8 cellular contexts compared by ENCODE assay signal in the genomic region with DNA sequence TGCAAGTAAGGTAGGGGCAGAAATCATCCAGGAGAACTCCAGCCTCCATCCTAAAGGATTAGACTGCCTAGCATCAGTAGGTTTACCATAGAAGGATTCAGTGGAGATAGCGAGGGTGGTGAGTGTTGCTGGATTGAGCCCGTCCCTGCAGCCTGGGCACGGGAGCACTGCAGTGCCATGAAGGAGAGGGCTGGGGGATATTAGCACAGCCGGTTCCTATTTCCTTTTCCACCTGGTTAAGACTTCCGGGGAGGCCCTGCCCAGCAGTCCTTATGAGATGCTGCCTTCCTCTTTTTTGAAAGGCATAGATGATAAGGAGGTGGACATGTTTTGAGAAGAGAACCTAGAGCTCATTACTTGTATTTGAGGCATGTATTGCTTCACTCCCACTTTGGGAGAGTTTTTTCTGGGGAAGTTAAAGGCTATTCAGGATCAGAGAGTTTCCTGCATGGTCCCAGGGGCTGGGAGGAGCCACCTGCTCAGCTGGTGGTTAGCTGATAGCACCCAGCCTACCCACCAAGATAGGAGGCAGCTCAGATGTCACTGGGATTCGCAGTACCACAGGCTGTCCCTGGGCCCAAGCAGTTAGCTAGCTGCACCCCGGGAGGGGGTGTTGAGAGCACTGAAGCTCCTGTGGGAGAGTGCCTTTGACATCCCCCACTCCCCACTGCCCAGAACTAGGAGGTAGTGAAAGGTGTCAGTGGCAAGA. TPM values are rescaled to one million over a fixed set of nuclear protein-coding genes. Genes with fewer than 3 reads are reported as not detected.
DNase-seq lines count a peak whose midpoint lies in the region; ATAC-seq and TF ChIP-seq lines count a peak whose summit lies in the region.

No MANE protein-coding gene starts in this region.

- H2AFZ ChIP-seq in mammary epithelial cell (ENCODE audit: low read depth, low read length), result no peak overlapping the region

- peaks cover 67% of the 10 kb centered on the region for H3K4me1 ChIP-seq in A673 (ENCODE audit: insufficient read depth, low read length, poor library complexity, severe bottlenecking)
- H3K4me1 ChIP-seq in mammary epithelial cell (ENCODE audit: insufficient read depth, low read length), result peaks cover 97% of the 10 kb centered on the region
- H3K4me1 ChIP-seq in mucosa of rectum (ENCODE audit: control insufficient read depth in 2 of 2, insufficient read depth in 2 of 2, low read length in 2 of 2), result peaks cover 89 to 95% of the 10 kb centered on the region in 2 donors

- peaks cover 98% of the 10 kb centered on the region for H3K79me2 ChIP-seq in mammary epithelial cell (ENCODE audit: insufficient read depth, low read length)

- dilution Hi-C loops in mammary epithelial cell (cut with HindIII; ENCODE audit: low sequenced_read_pairs), result no loop called here

- CTCF ChIA-PET in A673 (lab: Charles Lee), result interaction anchor here (0.5 kb wide), 1 partner anchor 439 kb away, joined by 3 read pairs; no protein-coding TSS in a partner anchor
- CTCF ChIA-PET in mammary epithelial cell (lab: Charles Lee; ENCODE audit: low non-redundant PET), result no interaction called here

- POLR2A ChIA-PET in A673 (lab: Charles Lee; ENCODE audit: low non-redundant PET), result no interaction called here

- H4K20me1 ChIP-seq in mammary epithelial cell (ENCODE audit: insufficient read depth, low read length), result no peaks in the 10 kb centered on the region

- H3K27ac ChIP-seq in A673 (ENCODE audit: low read depth, low read length, poor library complexity, severe bottlenecking) (peak overlapping the region; percentile 88), mammary epithelial cell (ENCODE audit: insufficient read depth, low read depth, low read length) (peak overlapping the region; percentile 84), mucosa of rectum (ENCODE audit: low read depth in 2 of 2, low read length in 2 of 2) (peak overlapping the region; percentile 79 to 85), brain microvascular endothelial cell (no peak overlapping the region)

- WGBS in mammary epithelial cell (ENCODE audit: low coverage, missing lambda C conversion rate), result 37% methylated on average over 7 of the region's 7 CpGs

- peak overlapping the region; percentile 46 for H3K4me2 ChIP-seq in mammary epithelial cell (ENCODE audit: insufficient read depth, low read depth, low read length)

- H3K36me3 ChIP-seq in A673 (ENCODE audit: insufficient read depth, low read length, poor library complexity, severe bottlenecking) (no peaks in the 10 kb centered on the region), mammary epithelial cell (ENCODE audit: insufficient read depth, low read length) (peaks cover 10% of the 10 kb centered on the region), mucosa of rectum (ENCODE audit: control insufficient read depth in 2 of 2, insufficient read depth in 2 of 2, low read length in 2 of 2) (peaks cover 12 to 23% of the 10 kb centered on the region in 2 donors), brain microvascular endothelial cell (replicated peaks) (no peaks in the 10 kb centered on the region)

- H3K9ac ChIP-seq in mammary epithelial cell (ENCODE audit: insufficient read depth, low read length) (peak overlapping the region; percentile 41), mucosa of rectum (ENCODE audit: low read depth in 1 of 2, low read length in 2 of 2) (peak overlapping the region in 1 of 2 donors; percentile 57)

- H3K27me3 ChIP-seq in A673 (replicated peaks; ENCODE audit: insufficient read depth, low read depth, low read length, poor library complexity) (no peaks in the 10 kb centered on the region), mammary epithelial cell (ENCODE audit: insufficient read depth, low read length) (no peaks in the 10 kb centered on the region), mucosa of rectum (ENCODE audit: control insufficient read depth in 2 of 2, insufficient read depth in 2 of 2, low read length in 2 of 2) (no peaks in the 10 kb centered on the region), brain microvascular endothelial cell (replicated peaks) (no peaks in the 10 kb centered on the region)

- intact Hi-C loops in A673 (cut with micrococcal nuclease; ENCODE audit: unreplicated experiment) (no loop called here), mammary epithelial cell (cut with micrococcal nuclease) (no loop called here)

- no peak for ATAC-seq in HG03457 (IDR thresholded peaks at IDR 0.05; ENCODE audit: unreplicated experiment)
- no peak for ATAC-seq in HG03442 (IDR thresholded peaks at IDR 0.05; ENCODE audit: unreplicated experiment)

- DNase-seq in A673 (ENCODE audit: low spot score), result no peak
- DNase-seq in Kasumi-1 (lab: John Stamatoyannopoulos, UW), result peak; percentile 96
- no peak for DNase-seq in mammary epithelial cell
- no peak for DNase-seq in SHP77 (lab: John Stamatoyannopoulos, UW)
- no peak for DNase-seq in brain microvascular endothelial cell

- no peak for TF ChIP-seq CTCF in A673 (conservative IDR thresholded peaks at IDR 0.05; ENCODE audit: low read depth, low read length)
- TF ChIP-seq CTCF in mammary epithelial cell (conservative IDR thresholded peaks at IDR 0.05 in 1 of 2, IDR thresholded peaks at IDR 0.05 in 1 of 2; ENCODE audit: extremely low read depth in 1 of 2, insufficient read depth in 1 of 2, low read depth in 1 of 2, low read length in 2 of 2), result no peak
- no peak for TF ChIP-seq CTCF in brain microvascular endothelial cell (IDR thresholded peaks at IDR 0.05; ENCODE audit: low read depth, low read length, missing control alignments)

- no TSS peak for BruUV-seq in A673 (replicated peaks; lab: Mats Ljungman, UMichigan)
- BruUV-seq in mammary epithelial cell (replicated peaks; lab: Mats Ljungman, UMichigan), result no TSS peak

- in situ Hi-C loops in mammary epithelial cell (cut with MboI; ENCODE audit: low sequenced_read_pairs in 2 of 2) (no loop called here), brain microvascular endothelial cell (cut with HindIII; ENCODE audit: low pct_ligation_motif_present, low sequenced_read_pairs) (no loop called here)

- H3K9me3 ChIP-seq in A673 (ENCODE audit: low read depth, low read length, poor library complexity, severe bottlenecking) (no peaks in the 10 kb centered on the region), mammary epithelial cell (replicated peaks; ENCODE audit: insufficient read depth, low read length) (no peaks in the 10 kb centered on the region), mucosa of rectum (ENCODE audit: control insufficient read depth in 2 of 2, low read length in 2 of 2) (no peaks in the 10 kb centered on the region)

- H3K4me3 ChIP-seq in A673 (ENCODE audit: low read depth, low read length, poor library complexity, severe bottlenecking), result no peak overlapping the region
- H3K4me3 ChIP-seq in mammary epithelial cell (replicated peaks in 1 of 3; ENCODE audit: insufficient read depth in 1 of 3, low read depth in 2 of 3, low read length in 3 of 3), result no peak overlapping the region
- peak overlapping the region in 1 of 2 donors; percentile 1 for H3K4me3 ChIP-seq in mucosa of rectum (ENCODE audit: low read length in 2 of 2)
- no peak overlapping the region for H3K4me3 ChIP-seq in brain microvascular endothelial cell (ENCODE audit: low read depth, low read length)

RNA-seq across cellular contexts. Expression of gene ACTN4, which starts 17.2 kb away (rescaled TPM):
- total RNA-seq in A673 (2021) (370 and 397 TPM in 2 replicates), mammary epithelial cell (1,000 to 10,000 TPM in 1 of 2 donors, 100 to 1,000 TPM in 1; 951 to 1,146 TPM)
- polyA plus RNA-seq in mammary epithelial cell, result 524 TPM
- 912 TPM for polyA minus RNA-seq in mammary epithelial cell

RNA-seq across cellular contexts. Expression of gene EIF3K, which starts 45.7 kb away (rescaled TPM):
- total RNA-seq in A673 (2021), result 316 and 338 TPM in 2 replicates
- total RNA-seq in mammary epithelial cell, result 100 to 1,000 TPM; 237 to 319 TPM
- 490 TPM for polyA plus RNA-seq in mammary epithelial cell
- polyA minus RNA-seq in mammary epithelial cell, result 368 TPM

RNA-seq across cellular contexts. Expression of gene MAP4K1, which starts 46.9 kb away (rescaled TPM):
- total RNA-seq in A673 (2021) (1.5 and 3.5 TPM in 2 replicates), mammary epithelial cell (under 1 TPM in 1 of 2 donors, not detected in 1; 0.75 TPM)
- polyA plus RNA-seq in mammary epithelial cell, result 0.51 TPM
- not detected for polyA minus RNA-seq in mammary epithelial cell

Comparison
In these comparisons a context has a peak if more than half of its experiments do, and no peak if none do; other contexts are left out.
1. DNase-seq: peak in Kasumi-1 (2 of 2); none in A673 (single experiment), mammary epithelial cell (single experiment), SHP77 (0 of 2) and brain microvascular endothelial cell (single experiment).